6 cellular contexts compared by ENCODE assay signal in genomic region chr15:90264649-90265048, GRCh38. TPM values are rescaled to one million over a fixed set of nuclear protein-coding genes. Genes with fewer than 3 reads are reported as not detected.
DNase-seq lines count a peak whose midpoint lies in the region; ATAC-seq and TF ChIP-seq lines count a peak whose summit lies in the region.

No MANE protein-coding gene starts in this region.

- in situ Hi-C loops in GM23248 (cut with MboI), result no loop called here

- H3K4me1 Mint-ChIP-seq in activated CD4-positive, alpha-beta T cell treated with anti-CD3 and anti-CD28 coated beads, Interleukin-2, amount 10 ng/mL, durations not matched to agents 7 days and 5 days, result peaks cover 38% of the 10 kb centered on the region

- peaks cover 37% of the 10 kb centered on the region for H3K4me1 ChIP-seq in GM23248 (ENCODE audit: insufficient read depth)
- peaks cover 26 to 46% (median 37%) of the 10 kb centered on the region in 4 donors for H3K4me1 ChIP-seq in upper lobe of left lung

- H3K9ac ChIP-seq in GM23248, result peak overlapping the region; percentile 93

- CTCF ChIA-PET in activated CD4-positive, alpha-beta T cell treated with anti-CD3 and anti-CD28 coated beads, Interleukin-2, amount 10 ng/mL, durations not matched to agents 7 days and 5 days (lab: Charles Lee), result no interaction called here

- H3K36me3 ChIP-seq in GM23248 (ENCODE audit: low read depth) (peaks cover 4% of the 10 kb centered on the region; the same call in 1 of the 2 replicates), upper lobe of left lung (peaks cover 0 to 3% (median 0%) of the 10 kb centered on the region in 4 donors)

- H3K4me3 Mint-ChIP-seq in activated CD4-positive, alpha-beta T cell treated with anti-CD3 and anti-CD28 coated beads, Interleukin-2, amount 10 ng/mL, durations not matched to agents 7 days and 5 days, result peak overlapping the region; percentile 95

- H3K79me2 ChIP-seq in GM23248 (ENCODE audit: insufficient read depth), result peaks cover 39% of the 10 kb centered on the region

- H3K36me3 Mint-ChIP-seq in activated CD4-positive, alpha-beta T cell treated with anti-CD3 and anti-CD28 coated beads, Interleukin-2, amount 10 ng/mL, durations not matched to agents 7 days and 5 days (ENCODE audit: low read depth), result peaks cover 15% of the 10 kb centered on the region

- peak overlapping the region; percentile 96 for H3K4me2 ChIP-seq in GM23248 (ENCODE audit: unreplicated experiment)

- TF ChIP-seq POLR2A in upper lobe of left lung (IDR thresholded peaks at IDR 0.05), result no peak

- TF ChIP-seq EP300 in upper lobe of left lung (IDR thresholded peaks at IDR 0.05), result no peak

- TF ChIP-seq CTCF in upper lobe of left lung (IDR thresholded peaks at IDR 0.05), result no peak

- H3K9me3 ChIP-seq in GM23248 (ENCODE audit: low read depth) (no peaks in the 10 kb centered on the region), upper lobe of left lung (no peaks in the 10 kb centered on the region)

- H3K27ac ChIP-seq in GM23248, result peak overlapping the region; percentile 90
- peak overlapping the region; percentile 94 to 98 (median 96) for H3K27ac ChIP-seq in upper lobe of left lung

- peaks cover 4% of the 10 kb centered on the region; the same call in 1 of the 2 replicates for H3F3A ChIP-seq in GM23248 (ENCODE audit: insufficient read depth)

- no peaks in the 10 kb centered on the region for H3K9me3 Mint-ChIP-seq in activated CD4-positive, alpha-beta T cell treated with anti-CD3 and anti-CD28 coated beads, Interleukin-2, amount 10 ng/mL, durations not matched to agents 7 days and 5 days

- 50 to 58% methylated on average over 4 of the region's 4 CpGs for WGBS in GM23248 (ENCODE audit: low coverage in 1 of 2, low lambda C conversion rate in 2 of 2, missing lambda C conversion rate in 2 of 2), 2 experiments
- 39 to 44% methylated on average over 3 to 4 of the region's 4 CpGs for WGBS in upper lobe of left lung, 2 donors

- peak overlapping the region; percentile 96 for H3K27ac Mint-ChIP-seq in activated CD4-positive, alpha-beta T cell treated with anti-CD3 and anti-CD28 coated beads, Interleukin-2, amount 10 ng/mL, durations not matched to agents 7 days and 5 days

- H3K27me3 ChIP-seq in GM23248 (replicated peaks; ENCODE audit: insufficient read depth) (no peaks in the 10 kb centered on the region), upper lobe of left lung (no peaks in the 10 kb centered on the region)

- no peak for ATAC-seq in upper lobe of left lung (ENCODE audit: low FRiP score in 2 of 2)
- no peak for ATAC-seq in HG03342 (IDR thresholded peaks at IDR 0.05; ENCODE audit: unreplicated experiment)
- ATAC-seq in GM21423 (IDR thresholded peaks at IDR 0.05; ENCODE audit: unreplicated experiment), result no peak

- H2AFZ ChIP-seq in GM23248, result peak overlapping the region; percentile 84

- DNase-seq in GM23248 (peak; percentile 20), upper lobe of left lung (peak in 1 of 2 donors; percentile 23)
- DNase-seq in activated CD4-positive, alpha-beta T cell treated with anti-CD3 and anti-CD28 coated beads, Interleukin-2, amount 10 ng/mL, durations not matched to agents 7 days and 5 days, result peak; percentile 23

- no peaks in the 10 kb centered on the region for H3K9me2 ChIP-seq in GM23248 (ENCODE audit: insufficient read depth)

- POLR2A ChIA-PET in activated CD4-positive, alpha-beta T cell treated with anti-CD3 and anti-CD28 coated beads, Interleukin-2, amount 10 ng/mL, durations not matched to agents 7 days and 5 days (lab: Charles Lee), result no interaction called here

- no peaks in the 10 kb centered on the region for H3K27me3 Mint-ChIP-seq in activated CD4-positive, alpha-beta T cell treated with anti-CD3 and anti-CD28 coated beads, Interleukin-2, amount 10 ng/mL, durations not matched to agents 7 days and 5 days

- H3K4me3 ChIP-seq in GM23248 (peak overlapping the region; percentile 93), iPS-11a (ENCODE audit: low read depth, low read length) (peak overlapping the region; percentile 89), upper lobe of left lung (peak overlapping the region in 3 of 4 donors; percentile 76 to 80 (median 79))

- no peaks in the 10 kb centered on the region; the same call in 1 of the 2 replicates for H4K20me1 ChIP-seq in GM23248 (ENCODE audit: insufficient read depth)

RNA-seq across cellular contexts. Expression of gene NGRN, which starts 0.8 kb away (rescaled TPM):
- total RNA-seq in GM23248 (2014; rRNA removed; shearing (Covaris generic)), result 98.8 and 122 TPM in 2 replicates
- 99.5 and 107 TPM in 2 replicates for polyA plus RNA-seq in GM23248 (2016; fragmentation: Nextera tagmentation; extraction: Ambion mirVana)
- total RNA-seq in activated CD4-positive, alpha-beta T cell treated with anti-CD3 and anti-CD28 coated beads, Interleukin-2, amount 10 ng/mL, durations not matched to agents 7 days and 5 days, result 10 to 100 TPM; 28.5 to 30.0 TPM
- total RNA-seq in upper lobe of left lung, result 10 to 100 TPM; 35.6 to 74.2 (median 62.6) TPM

RNA-seq across cellular contexts. Expression of gene TTLL13, which starts 15.3 kb away (rescaled TPM):
- not detected in 2 replicates for total RNA-seq in GM23248 (2014; rRNA removed; shearing (Covaris generic))
- polyA plus RNA-seq in GM23248 (2016; fragmentation: Nextera tagmentation; extraction: Ambion mirVana), result not detected in 2 replicates
- total RNA-seq in activated CD4-positive, alpha-beta T cell treated with anti-CD3 and anti-CD28 coated beads, Interleukin-2, amount 10 ng/mL, durations not matched to agents 7 days and 5 days, result under 1 TPM; 0.45 to 0.87 TPM
- total RNA-seq in upper lobe of left lung, result under 1 TPM in 3 of 6 donors, not detected in 3; 0.39 to 0.89 (median 0.49) TPM

RNA-seq across cellular contexts. Expression of gene GDPGP1, which starts 30.6 kb away (rescaled TPM):
- total RNA-seq in GM23248 (2014; rRNA removed; shearing (Covaris generic)), result 9.0 TPM in 2 replicates
- polyA plus RNA-seq in GM23248 (2016; fragmentation: Nextera tagmentation; extraction: Ambion mirVana), result 1.3 TPM in 2 replicates
- 1 to 10 TPM; 9.8 to 10.0 TPM for total RNA-seq in activated CD4-positive, alpha-beta T cell treated with anti-CD3 and anti-CD28 coated beads, Interleukin-2, amount 10 ng/mL, durations not matched to agents 7 days and 5 days
- 10 to 100 TPM in 3 of 6 donors, 1 to 10 TPM in 3; 7.2 to 27.2 (median 10.3) TPM for total RNA-seq in upper lobe of left lung

RNA-seq across cellular contexts. Expression of gene CIB1, which starts 30.9 kb away (rescaled TPM):
- total RNA-seq in GM23248 (2014; rRNA removed; shearing (Covaris generic)), result 30.7 and 45.8 TPM in 2 replicates
- 123 and 129 TPM in 2 replicates for polyA plus RNA-seq in GM23248 (2016; fragmentation: Nextera tagmentation; extraction: Ambion mirVana)
- 10 to 100 TPM; 75.4 to 83.5 TPM for total RNA-seq in activated CD4-positive, alpha-beta T cell treated with anti-CD3 and anti-CD28 coated beads, Interleukin-2, amount 10 ng/mL, durations not matched to agents 7 days and 5 days
- 10 to 100 TPM; 40.9 to 89.6 (median 75.5) TPM for total RNA-seq in upper lobe of left lung
